7 cellular contexts compared by ENCODE assay signal in genomic region chr3:12661375-12661774, GRCh38. TPM values are rescaled to one million over a fixed set of nuclear protein-coding genes. Genes with fewer than 3 reads are reported as not detected.
DNase-seq lines count a peak whose midpoint lies in the region; ATAC-seq and TF ChIP-seq lines count a peak whose summit lies in the region.
"Not testable (repeated sequence)": the region's sequence is repeated elsewhere in the genome, so short reads cannot be mapped to it uniquely, and the experiment has no call there.

No MANE protein-coding gene starts in this region.

- not testable (repeated sequence) for TF ChIP-seq CTCF in GM12865 (IDR thresholded peaks at IDR 0.05; ENCODE audit: insufficient read depth, low read depth, low read length, missing control alignments); OCI-LY1 (IDR thresholded peaks at IDR 0.05; ENCODE audit: low read length); coronary artery (IDR thresholded peaks at IDR 0.05); neural cell (IDR thresholded peaks at IDR 0.05; ENCODE audit: poor library complexity, severe bottlenecking); spleen (IDR thresholded peaks at IDR 0.05 in 8 of 11, conservative IDR thresholded peaks at IDR 0.05 in 3 of 11)

- TF ChIP-seq EP300 in neural cell (conservative IDR thresholded peaks at IDR 0.05; ENCODE audit: poor library complexity, severe bottlenecking), result not testable (repeated sequence)

- peaks cover 72% of the 10 kb centered on the region for H3K79me2 ChIP-seq in OCI-LY1 (ENCODE audit: insufficient read depth, low read length)
- H3K79me2 ChIP-seq in neural cell (replicated peaks; ENCODE audit: insufficient read depth, low read length), result peaks cover 74% of the 10 kb centered on the region

- not testable (repeated sequence) for H3K27ac Mint-ChIP-seq in activated T-cell treated with anti-CD3 and anti-CD28 coated beads, Interleukin-2, amount 50 U/mL, for 72 hours

- not testable (repeated sequence) for H3F3A ChIP-seq in OCI-LY1 (ENCODE audit: insufficient read depth, low read length); neural cell (ENCODE audit: insufficient read depth, low read length, poor library complexity, severe bottlenecking)

- H3K27ac ChIP-seq in OCI-LY1 (ENCODE audit: low read depth, low read length, poor library complexity, severe bottlenecking), result peak overlapping the region; percentile 12
- H3K27ac ChIP-seq in coronary artery, result peak overlapping the region; percentile 58 to 66
- H3K27ac ChIP-seq in right cardiac atrium (ENCODE audit: low read length), result peak overlapping the region; percentile 72
- H3K27ac ChIP-seq in neural cell (ENCODE audit: low read length), result not testable (repeated sequence)
- peak overlapping the region in 2 of 8 donors; percentile 95 to 100 for H3K27ac ChIP-seq in spleen

- not testable (repeated sequence) for H3K27me3 ChIP-seq in OCI-LY1 (ENCODE audit: insufficient read depth, low read length); right cardiac atrium (ENCODE audit: control insufficient read depth, insufficient read depth); neural cell (ENCODE audit: insufficient read depth, low read depth, low read length); spleen (replicated peaks in 1 of 7)

- H3K4me1 Mint-ChIP-seq in activated T-cell treated with anti-CD3 and anti-CD28 coated beads, Interleukin-2, amount 50 U/mL, for 72 hours (ENCODE audit: low read depth), result peaks cover 56% of the 10 kb centered on the region

- intact Hi-C loops in right cardiac atrium (cut with DNase I), result not testable (repeated sequence)
- intact Hi-C loops in spleen (cut with DNase I; ENCODE audit: low total_unique reads), result loop anchor here (10.0 kb wide), 1 partner anchor 107 kb away; the partner anchor contains the start of gene MKRN2

- not testable (repeated sequence) for H2AFZ ChIP-seq in OCI-LY1 (ENCODE audit: low read length); neural cell (ENCODE audit: low read depth, low read length)

- not testable (repeated sequence) for H4K20me1 ChIP-seq in OCI-LY1 (ENCODE audit: insufficient read depth, low read length); neural cell (ENCODE audit: insufficient read depth)

- not testable (repeated sequence) for TF ChIP-seq POLR2A in spleen (IDR thresholded peaks at IDR 0.05)

- ATAC-seq in activated T-cell treated with anti-CD3 and anti-CD28 coated beads, Interleukin-2, amount 50 U/mL, for 72 hours (replicated peaks in 1 of 2); right cardiac atrium: not testable (repeated sequence)

- peak overlapping the region; percentile 97 for H3K9ac ChIP-seq in OCI-LY1 (ENCODE audit: low read length)
- H3K9ac ChIP-seq in neural cell (ENCODE audit: low read length), result not testable (repeated sequence)

- peak overlapping the region; percentile 32 to 48 for H3K4me3 Mint-ChIP-seq in activated T-cell treated with anti-CD3 and anti-CD28 coated beads, Interleukin-2, amount 50 U/mL, for 72 hours

- H3K36me3 Mint-ChIP-seq in activated T-cell treated with anti-CD3 and anti-CD28 coated beads, Interleukin-2, amount 50 U/mL, for 72 hours (ENCODE audit: insufficient read depth in 2 of 2), result not testable (repeated sequence)

- H3K9me3 ChIP-seq in OCI-LY1 (ENCODE audit: low read length); right cardiac atrium (ENCODE audit: control insufficient read depth, low read length); neural cell (ENCODE audit: low read length); spleen: not testable (repeated sequence)

- peak overlapping the region; percentile 91 for H3K4me3 ChIP-seq in GM12865 (ENCODE audit: low read depth, low read length)
- H3K4me3 ChIP-seq in OCI-LY1 (ENCODE audit: low read depth, low read length, poor library complexity, severe bottlenecking), result peak overlapping the region; percentile 98
- H3K4me3 ChIP-seq in coronary artery, result peak overlapping the region; percentile 95
- peak overlapping the region; percentile 13 for H3K4me3 ChIP-seq in right cardiac atrium (ENCODE audit: low read length)
- H3K4me3 ChIP-seq in neural cell (ENCODE audit: low read length), result peak overlapping the region; percentile 100
- peak overlapping the region in 3 of 8 donors; percentile 81 to 92 (median 81) for H3K4me3 ChIP-seq in spleen

- peaks cover 38% of the 10 kb centered on the region for H3K4me1 ChIP-seq in OCI-LY1 (ENCODE audit: insufficient read depth, low read length, severe bottlenecking)
- not testable (repeated sequence) for H3K4me1 ChIP-seq in right cardiac atrium (ENCODE audit: control insufficient read depth, insufficient read depth, low read length)
- H3K4me1 ChIP-seq in spleen, result peaks cover 30 to 74% (median 69%) of the 10 kb centered on the region in 6 donors

- not testable (repeated sequence) for H3K27me3 Mint-ChIP-seq in activated T-cell treated with anti-CD3 and anti-CD28 coated beads, Interleukin-2, amount 50 U/mL, for 72 hours (ENCODE audit: low read depth)

- not testable (repeated sequence) for DNase-seq in GM12865 (ENCODE audit: low read depth); activated T-cell treated with anti-CD3 and anti-CD28 coated beads, Interleukin-2, amount 50 U/mL, for 72 hours; right cardiac atrium
- DNase-seq in coronary artery (ENCODE audit: low spot score) (peak; percentile 43), spleen (peak; percentile 58)

- peak overlapping the region; percentile 90 for H3K4me2 ChIP-seq in OCI-LY1 (ENCODE audit: low read length)
- H3K4me2 ChIP-seq in neural cell (ENCODE audit: low read length), result peak overlapping the region; percentile 99

- not testable (repeated sequence) for TF ChIP-seq RAD21 in neural cell (conservative IDR thresholded peaks at IDR 0.05)

- H3K9me2 ChIP-seq in OCI-LY1 (ENCODE audit: low read depth, low read length); neural cell (ENCODE audit: insufficient read depth, low read length): not testable (repeated sequence)

- WGBS in right cardiac atrium, result 70% methylated on average over 13 of the region's 13 CpGs
- whole genome bisulfite sequencing in spleen, 5 donors, result 73 to 92% (median 83%) methylated on average over 13 of the region's 13 CpGs

- not testable (repeated sequence) for H3K36me3 ChIP-seq in OCI-LY1 (ENCODE audit: insufficient read depth, low read length); neural cell (ENCODE audit: insufficient read depth, low read length); spleen

- H3K9me3 Mint-ChIP-seq in activated T-cell treated with anti-CD3 and anti-CD28 coated beads, Interleukin-2, amount 50 U/mL, for 72 hours, result not testable (repeated sequence)

RNA-seq across cellular contexts. Expression of gene RAF1, which starts 2.5 kb away (rescaled TPM):
- total RNA-seq in activated T-cell treated with anti-CD3 and anti-CD28 coated beads, Interleukin-2, amount 50 U/mL, for 72 hours, result 10 to 100 TPM; 74.5 to 76.3 TPM
- total RNA-seq in right cardiac atrium, result 100 to 1,000 TPM; 130 to 146 (median 142) TPM
- polyA plus RNA-seq in right cardiac atrium, result 88.0 TPM
- polyA plus RNA-seq in neural cell, result 212 and 215 TPM in 2 replicates
- 182 and 188 TPM in 2 replicates for polyA minus RNA-seq in neural cell
- 100 to 1,000 TPM in 6 of 7 donors, 10 to 100 TPM in 1; 92.2 to 153 (median 115) TPM for total RNA-seq in spleen
- polyA plus RNA-seq in spleen, result 10 to 100 TPM; 31.6 to 51.3 (median 43.5) TPM
